Comparison of ENCODE assay signal across 26 cellular contexts in genomic region chr10:95661818-95662217, GRCh38. TPM values are rescaled to one million over a fixed set of nuclear protein-coding genes. Genes with fewer than 3 reads are reported as not detected.
A peak's percentile ranks its signal among the peaks of the same experiment; 100 is the strongest.
DNase-seq lines count a peak whose midpoint lies in the region; ATAC-seq, FAIRE-seq and TF ChIP-seq lines count a peak whose summit lies in the region.
"Had no signal": no experiment of that assay in that cellular context is flagged by ENCODE, and none has a peak within 500 bp of the region (broad histone marks: within the 10 kb centered on the region; RNA-seq: fewer than 3 reads in every experiment).

No MANE protein-coding gene starts in this region.

- ATAC-seq in A549 (no peak), naive B cell (ENCODE audit: low read depth in 2 of 2) (no peak), HG02678 (IDR thresholded peaks at IDR 0.05; ENCODE audit: unreplicated experiment) (no peak), GM19035 (IDR thresholded peaks at IDR 0.05; ENCODE audit: unreplicated experiment) (no peak)
- ATAC-seq: activated CD4-positive, CD25-positive, alpha-beta regulatory T cell treated with anti-CD3 and anti-CD28 coated beads, Interleukin-2, amount 50 U/mL, for 24 hours; psoas muscle; T-cell had no signal

- no peak for TF ChIP-seq CTCF in A549 (IDR thresholded peaks at IDR 0.05)
- no peak for TF ChIP-seq CTCF in choroid plexus epithelial cell (conservative IDR thresholded peaks at IDR 0.05; ENCODE audit: low read depth, low read length)

- no peaks in the 10 kb centered on the region for H3K9me3 ChIP-seq in A549
- H3K9me3 ChIP-seq: psoas muscle, uterus had no signal

- WGBS in A549 (ENCODE audit: missing lambda C conversion rate): 69% methylated on average over 1 of the region's 1 CpG

- no peak for FAIRE-seq in A549 (lab: Jason Lieb, UNC)
- FAIRE-seq: endometrium had no signal

- DNase-seq in A549 (ENCODE audit: low read depth in 1 of 2, low spot score in 1 of 2) (no peak), HuH-7 (ENCODE audit: low spot score) (peak; percentile 51), choroid plexus epithelial cell (ENCODE audit: low read depth) (peak; percentile 63), naive B cell (no peak), DMS153 treated with DMSO at 0.1 percent for 48 hours (lab: John Stamatoyannopoulos, UW; ENCODE audit: unreplicated experiment) (no peak), retina (no peak)
- DNase-seq: activated naive CD4-positive, alpha-beta T cell; activated T-cell treated with anti-CD3 and anti-CD28 coated beads, Interleukin-2, amount 50 U/mL, for 1 hour; islet precursor cell; KBM-7; MM.1S; NCI-H1417 treated with DMSO at 0.1 percent for 48 hours; NCI-H2081 treated with DMSO at 0.1 percent for 48 hours; NK-92 treated with Interleukin-12 subunit alpha and Interleukin-12 subunit beta, amount 100 ng/mL, for 24 hours; PC-9; psoas muscle; Right ventricle myocardium superior; stimulated activated CD4-positive, alpha-beta T cell treated with anti-CD3 and anti-CD28 coated beads, Interleukin-1b, Interleukin-23, amount 100 ng/mL, for 48 hours; T-cell; uterus had no signal

- H3K4me3 ChIP-seq in A549: no peak overlapping the region
- no peak overlapping the region for H3K4me3 ChIP-seq in choroid plexus epithelial cell (ENCODE audit: low read depth, low read length)
- H3K4me3 ChIP-seq: lung, PC-9, psoas muscle, skin epidermis, uterus had no signal

- TF ChIP-seq POLR2A in A549 (IDR thresholded peaks at IDR 0.05; ENCODE audit: low read length): no peak

- peaks cover 0 to under 1% of the 10 kb centered on the region in 2 donors for H3K36me3 Mint-ChIP-seq in naive B cell

- peak overlapping the region; percentile 17; the same call in 1 of the 3 replicates for H3K4me2 ChIP-seq in A549
- H3K4me2 ChIP-seq: PC-9 had no signal

- TF ChIP-seq EP300 in A549 (IDR thresholded peaks at IDR 0.05): no peak

- peaks cover 10% of the 10 kb centered on the region; the same call in 1 of the 3 replicates for H3K4me1 ChIP-seq in A549
- H3K4me1 ChIP-seq: psoas muscle, uterus had no signal

- no peaks in the 10 kb centered on the region for H3K27me3 Mint-ChIP-seq in naive B cell
- H3K27me3 Mint-ChIP-seq: T-cell had no signal

- H3K4me3 Mint-ChIP-seq in naive B cell: no peak overlapping the region
- H3K4me3 Mint-ChIP-seq: T-cell had no signal

- POLR2A ChIA-PET in A549 (lab: Yijun Ruan, JAX): no interaction called here

- H3K9me3 Mint-ChIP-seq in naive B cell: no peaks in the 10 kb centered on the region
- H3K9me3 Mint-ChIP-seq: T-cell had no signal

- H3K27ac ChIP-seq in A549: no peak overlapping the region
- H3K27ac ChIP-seq: PC-9, psoas muscle, skin epidermis, uterus had no signal

- TF ChIP-seq RAD21 in A549 (conservative IDR thresholded peaks at IDR 0.05 in 1 of 2, IDR thresholded peaks at IDR 0.05 in 1 of 2): no peak

- CTCF ChIA-PET in A549 (lab: Yijun Ruan, JAX): interaction anchor here (1.0 to 4.4 kb wide), 2 partner anchors 13 to 32 kb away, joined by 3 to 22 read pairs; partner anchors contain the start of gene TCTN3

- H3K27ac Mint-ChIP-seq in naive B cell: peak overlapping the region in 4 of 6 donors; percentile 5 to 44 (median 30)
- H3K27ac Mint-ChIP-seq: T-cell had no signal

- peaks cover 1 to 7% (median 1%) of the 10 kb centered on the region in 3 donors for H3K4me1 Mint-ChIP-seq in naive B cell

TF ChIP-seq in A549, 52 proteins besides CTCF, POLR2A, EP300 and RAD21:
- TF ChIP-seq PBX3 (IDR thresholded peaks at IDR 0.05) (no peak), SMC3 (IDR thresholded peaks at IDR 0.05) (no peak), RARB (CRISPR knock-in tag; IDR thresholded peaks at IDR 0.05) (no peak), NPAS2 (CRISPR knock-in tag; IDR thresholded peaks at IDR 0.05; ENCODE audit: borderline replicate concordance) (no peak), EHF (CRISPR knock-in tag; IDR thresholded peaks at IDR 0.05) (no peak)
- TF ChIP-seq, protein P1, sequence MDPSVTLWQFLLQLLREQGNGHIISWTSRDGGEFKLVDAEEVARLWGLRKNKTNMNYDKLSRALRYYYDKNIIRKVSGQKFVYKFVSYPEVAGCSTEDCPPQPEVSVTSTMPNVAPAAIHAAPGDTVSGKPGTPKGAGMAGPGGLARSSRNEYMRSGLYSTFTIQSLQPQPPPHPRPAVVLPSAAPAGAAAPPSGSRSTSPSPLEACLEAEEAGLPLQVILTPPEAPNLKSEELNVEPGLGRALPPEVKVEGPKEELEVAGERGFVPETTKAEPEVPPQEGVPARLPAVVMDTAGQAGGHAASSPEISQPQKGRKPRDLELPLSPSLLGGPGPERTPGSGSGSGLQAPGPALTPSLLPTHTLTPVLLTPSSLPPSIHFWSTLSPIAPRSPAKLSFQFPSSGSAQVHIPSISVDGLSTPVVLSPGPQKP (IDR thresholded peaks at IDR 0.05; ENCODE audit: low read depth, low read length): no peak

RNA-seq across cellular contexts. Expression of gene ALDH18A1, which starts 5.3 kb away (rescaled TPM):
- 69.9 and 80.1 TPM in 2 replicates for polyA plus RNA-seq in A549 (2011; rRNA removed)
- 25.1 and 30.2 TPM in 2 replicates for polyA plus RNA-seq in A549 (2012; cell fraction: cytosol; rRNA removed)
- 79.7 and 83.3 TPM in 2 replicates for polyA plus RNA-seq in A549 (2012; cell fraction: nucleus; rRNA removed)
- 41.8 to 44.3 TPM (median 43.1 TPM) in 3 replicates for polyA plus RNA-seq in A549 (2017; fragmentation: RNase III; extraction: RNeasy Plus Mini Kit Qiagen cat#74134 plus additional on column Dnase treatment)
- polyA minus RNA-seq in A549 (2011; rRNA and poly(A)+ RNA removed): 124 and 130 TPM in 2 replicates
- polyA plus RNA-seq in naive B cell (ENCODE audit: low read depth in 6 of 6): 10 to 100 TPM; 32.7 to 61.8 (median 45.5) TPM

RNA-seq across cellular contexts. Expression of gene TCTN3, which starts 31.9 kb away (rescaled TPM):
- polyA plus RNA-seq in A549 (2011; rRNA removed): 55.5 and 63.0 TPM in 2 replicates
- polyA plus RNA-seq in A549 (2012; cell fraction: cytosol; rRNA removed): 22.0 and 29.6 TPM in 2 replicates
- 44.3 and 52.6 TPM in 2 replicates for polyA plus RNA-seq in A549 (2012; cell fraction: nucleus; rRNA removed)
- polyA plus RNA-seq in A549 (2017; fragmentation: RNase III; extraction: RNeasy Plus Mini Kit Qiagen cat#74134 plus additional on column Dnase treatment): 36.5 to 38.1 TPM (median 37.3 TPM) in 3 replicates
- 47.5 and 49.1 TPM in 2 replicates for polyA minus RNA-seq in A549 (2011; rRNA and poly(A)+ RNA removed)
- polyA plus RNA-seq in naive B cell (ENCODE audit: low read depth in 6 of 6): 10 to 100 TPM; 22.1 to 42.3 (median 35.2) TPM

Comparison
In these comparisons a context has a peak if more than half of its experiments do, and no peak if none do; other contexts are left out.
1. DNase-seq: peak in HuH-7 (single experiment) and choroid plexus epithelial cell (single experiment); none in A549 (0 of 2), naive B cell (single experiment), DMS153 treated with DMSO at 0.1 percent for 48 hours (single experiment) and retina (single experiment).